In the genomic region with DNA sequence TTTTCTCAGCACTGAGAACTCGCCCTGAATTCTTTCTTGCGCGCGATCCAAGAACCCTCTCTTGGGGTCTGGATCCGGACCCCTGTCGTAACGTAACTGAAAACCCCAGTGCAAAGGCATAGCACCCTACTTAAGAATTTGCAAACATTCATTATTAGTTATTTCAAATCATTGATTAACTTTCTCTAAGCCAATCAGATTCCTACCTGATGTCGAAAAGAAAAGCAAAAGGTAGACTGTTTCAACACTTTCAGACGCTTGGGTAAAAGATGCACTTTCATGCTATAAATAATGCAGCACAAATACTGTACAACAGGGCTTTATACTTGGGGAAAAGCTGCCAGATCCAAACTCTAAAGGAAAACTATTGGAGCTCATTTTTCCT, we compare ENCODE assay signal across 1 cellular context.
TF ChIP-seq lines count a peak whose summit lies in the region.

No MANE protein-coding gene starts in this region.

TF ChIP-seq in H1, 55 proteins besides CTCF, POLR2A, EP300 and RAD21 (continued from another document):
- TF ChIP-seq SIN3A (conservative IDR thresholded peaks at IDR 0.05 in 1 of 2, IDR thresholded peaks at IDR 0.05 in 1 of 2; ENCODE audit: low read depth in 1 of 2, low read length in 2 of 2) (no peak), JUN (IDR thresholded peaks at IDR 0.05; ENCODE audit: low read depth, low read length) (no peak), TAF7 (optimal IDR thresholded peaks at IDR 0.05; ENCODE audit: borderline replicate concordance, low read depth, low read length) (no peak), SP2 (IDR thresholded peaks at IDR 0.05; ENCODE audit: low read length) (no peak), CBX5 (IDR thresholded peaks at IDR 0.05; ENCODE audit: low read depth, low read length) (no peak), SAP30 (IDR thresholded peaks at IDR 0.05; ENCODE audit: insufficient read depth, insufficient replicate concordance, low read length) (no peak), BCL11A (IDR thresholded peaks at IDR 0.05; ENCODE audit: low read depth in 2 of 2, low read length in 2 of 2) (no peak), SP1 (IDR thresholded peaks at IDR 0.05; ENCODE audit: low read depth, low read length) (no peak), FOSL1 (IDR thresholded peaks at IDR 0.05; ENCODE audit: insufficient read depth, low read depth, low read length) (no peak), RNF2 (IDR thresholded peaks at IDR 0.05; ENCODE audit: borderline replicate concordance, low read depth, low read length, missing control alignments, poor library complexity, severe bottlenecking) (no peak), SIX5 (IDR thresholded peaks at IDR 0.05; ENCODE audit: low read depth, low read length) (no peak), SP4 (IDR thresholded peaks at IDR 0.05; ENCODE audit: low read length) (no peak), EGR1 (IDR thresholded peaks at IDR 0.05; ENCODE audit: borderline replicate concordance, low read depth, low read length) (no peak)
- TF ChIP-seq, protein P1, sequence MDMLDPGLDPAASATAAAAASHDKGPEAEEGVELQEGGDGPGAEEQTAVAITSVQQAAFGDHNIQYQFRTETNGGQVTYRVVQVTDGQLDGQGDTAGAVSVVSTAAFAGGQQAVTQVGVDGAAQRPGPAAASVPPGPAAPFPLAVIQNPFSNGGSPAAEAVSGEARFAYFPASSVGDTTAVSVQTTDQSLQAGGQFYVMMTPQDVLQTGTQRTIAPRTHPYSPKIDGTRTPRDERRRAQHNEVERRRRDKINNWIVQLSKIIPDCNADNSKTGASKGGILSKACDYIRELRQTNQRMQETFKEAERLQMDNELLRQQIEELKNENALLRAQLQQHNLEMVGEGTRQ (IDR thresholded peaks at IDR 0.05; ENCODE audit: low read length): no peak
